ENCODE assay signal across 11 cellular contexts in the genomic region with DNA sequence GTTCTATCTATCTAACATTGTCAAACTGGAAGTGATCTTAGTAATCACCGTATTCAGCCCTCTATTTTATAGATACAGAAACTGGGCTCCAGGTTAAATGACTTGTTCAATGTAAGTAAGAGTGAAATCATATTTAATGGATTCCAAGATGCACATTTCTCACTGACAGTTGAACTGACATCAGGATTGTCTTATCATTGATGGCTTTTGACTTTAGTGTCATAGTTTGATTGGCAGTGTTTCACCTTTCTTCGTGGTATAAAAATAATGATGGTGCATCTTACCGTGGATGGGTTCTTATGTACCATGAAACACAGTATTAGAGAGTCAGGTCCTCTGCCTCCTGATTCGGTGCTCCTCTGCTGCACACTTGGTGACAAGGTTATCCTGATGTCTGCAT.
"Had no signal": no experiment of that assay in that cellular context is flagged by ENCODE, and none has a peak within 500 bp of the region (broad histone marks: within the 10 kb centered on the region; RNA-seq: fewer than 3 reads in every experiment).

No MANE protein-coding gene starts in this region.

- ATAC-seq: GM23338, HCT116 had no signal

- H3K27ac Mint-ChIP-seq: GM23338, H9, HFFc6 had no signal

- H3K9me3 Mint-ChIP-seq: GM23338, H9 had no signal

- H3K27ac ChIP-seq: GM23248 had no signal

- H3K4me2 ChIP-seq: GM23338 had no signal

- H3K9me3 ChIP-seq: HAP-1 had no signal

- H2AFZ ChIP-seq: GM23248, GM23338 had no signal

- H3K9ac ChIP-seq: GM23248 had no signal

- H3K36me3 ChIP-seq: HAP-1 had no signal

- H3K4me3 ChIP-seq: GM23248, GM23338, HAP-1 had no signal

- DNase-seq: GM23248, GOT3, H7, H9, HCEC 1CT, HFFc6 had no signal

- FAIRE-seq: H1, H54 had no signal

- H3K4me3 Mint-ChIP-seq: GM23338, H9, HFFc6 had no signal
